1 cellular context compared by ENCODE assay signal in the genomic region with DNA sequence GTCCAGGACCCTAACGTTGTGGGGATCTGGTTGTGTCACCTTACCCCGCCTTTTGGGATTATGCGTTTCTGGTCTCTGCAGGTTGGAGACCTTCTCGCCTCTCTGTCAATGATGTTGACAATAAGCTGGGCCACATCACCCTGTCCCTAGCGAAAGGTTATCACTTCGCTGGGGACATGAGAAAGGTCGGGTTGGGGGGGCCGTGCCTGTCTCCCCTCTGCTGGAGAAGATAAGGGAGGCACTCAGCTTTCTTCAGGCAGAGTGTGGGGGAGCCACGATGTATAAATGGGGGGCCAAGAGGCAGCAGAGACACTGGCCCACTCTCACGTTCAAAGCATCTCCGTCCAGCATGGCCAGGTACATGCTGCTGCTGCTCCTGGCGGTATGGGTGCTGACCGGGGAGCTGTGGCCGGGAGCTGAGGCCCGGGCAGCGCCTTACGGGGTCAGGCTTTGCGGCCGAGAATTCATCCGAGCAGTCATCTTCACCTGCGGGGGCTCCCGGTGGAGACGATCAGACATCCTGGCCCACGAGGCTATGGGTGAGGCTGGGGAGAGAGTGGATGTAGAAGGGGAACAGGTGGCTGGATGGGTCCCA.
TF ChIP-seq lines count a peak whose summit lies in the region.

A gene with protein sequence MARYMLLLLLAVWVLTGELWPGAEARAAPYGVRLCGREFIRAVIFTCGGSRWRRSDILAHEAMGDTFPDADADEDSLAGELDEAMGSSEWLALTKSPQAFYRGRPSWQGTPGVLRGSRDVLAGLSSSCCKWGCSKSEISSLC (plus strand): TSS at position 293 of the 595 bp plus-strand sequence. CDS start 57 bp downstream, at position 350.

TF ChIP-seq in GM12878, 131 proteins besides CTCF, POLR2A, EP300 and RAD21:
- TF ChIP-seq, protein P1, sequence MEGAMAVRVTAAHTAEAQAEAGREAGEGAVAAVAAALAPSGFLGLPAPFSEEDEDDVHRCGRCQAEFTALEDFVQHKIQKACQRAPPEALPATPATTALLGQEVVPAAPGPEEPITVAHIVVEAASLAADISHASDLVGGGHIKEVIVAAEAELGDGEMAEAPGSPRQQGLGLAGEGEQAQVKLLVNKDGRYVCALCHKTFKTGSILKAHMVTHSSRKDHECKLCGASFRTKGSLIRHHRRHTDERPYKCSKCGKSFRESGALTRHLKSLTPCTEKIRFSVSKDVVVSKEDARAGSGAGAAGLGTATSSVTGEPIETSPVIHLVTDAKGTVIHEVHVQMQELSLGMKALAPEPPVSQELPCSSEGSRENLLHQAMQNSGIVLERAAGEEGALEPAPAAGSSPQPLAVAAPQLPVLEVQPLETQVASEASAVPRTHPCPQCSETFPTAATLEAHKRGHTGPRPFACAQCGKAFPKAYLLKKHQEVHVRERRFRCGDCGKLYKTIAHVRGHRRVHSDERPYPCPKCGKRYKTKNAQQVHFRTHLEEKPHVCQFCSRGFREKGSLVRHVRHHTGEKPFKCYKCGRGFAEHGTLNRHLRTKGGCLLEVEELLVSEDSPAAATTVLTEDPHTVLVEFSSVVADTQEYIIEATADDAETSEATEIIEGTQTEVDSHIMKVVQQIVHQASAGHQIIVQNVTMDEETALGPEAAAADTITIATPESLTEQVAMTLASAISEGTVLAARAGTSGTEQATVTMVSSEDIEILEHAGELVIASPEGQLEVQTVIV (IDR thresholded peaks at IDR 0.05; ENCODE audit: borderline replicate concordance, partially characterized antibody): no peak
- no peak for TF ChIP-seq ZNF24 (IDR thresholded peaks at IDR 0.05)
- TF ChIP-seq CEBPB (IDR thresholded peaks at IDR 0.05; ENCODE audit: borderline replicate concordance in 1 of 2, low read depth in 2 of 2, low read length in 2 of 2): no peak
- no peak for TF ChIP-seq RAD51 (IDR thresholded peaks at IDR 0.05)
- no peak for TF ChIP-seq NR2F1 (conservative IDR thresholded peaks at IDR 0.05)
- TF ChIP-seq, protein P2, sequence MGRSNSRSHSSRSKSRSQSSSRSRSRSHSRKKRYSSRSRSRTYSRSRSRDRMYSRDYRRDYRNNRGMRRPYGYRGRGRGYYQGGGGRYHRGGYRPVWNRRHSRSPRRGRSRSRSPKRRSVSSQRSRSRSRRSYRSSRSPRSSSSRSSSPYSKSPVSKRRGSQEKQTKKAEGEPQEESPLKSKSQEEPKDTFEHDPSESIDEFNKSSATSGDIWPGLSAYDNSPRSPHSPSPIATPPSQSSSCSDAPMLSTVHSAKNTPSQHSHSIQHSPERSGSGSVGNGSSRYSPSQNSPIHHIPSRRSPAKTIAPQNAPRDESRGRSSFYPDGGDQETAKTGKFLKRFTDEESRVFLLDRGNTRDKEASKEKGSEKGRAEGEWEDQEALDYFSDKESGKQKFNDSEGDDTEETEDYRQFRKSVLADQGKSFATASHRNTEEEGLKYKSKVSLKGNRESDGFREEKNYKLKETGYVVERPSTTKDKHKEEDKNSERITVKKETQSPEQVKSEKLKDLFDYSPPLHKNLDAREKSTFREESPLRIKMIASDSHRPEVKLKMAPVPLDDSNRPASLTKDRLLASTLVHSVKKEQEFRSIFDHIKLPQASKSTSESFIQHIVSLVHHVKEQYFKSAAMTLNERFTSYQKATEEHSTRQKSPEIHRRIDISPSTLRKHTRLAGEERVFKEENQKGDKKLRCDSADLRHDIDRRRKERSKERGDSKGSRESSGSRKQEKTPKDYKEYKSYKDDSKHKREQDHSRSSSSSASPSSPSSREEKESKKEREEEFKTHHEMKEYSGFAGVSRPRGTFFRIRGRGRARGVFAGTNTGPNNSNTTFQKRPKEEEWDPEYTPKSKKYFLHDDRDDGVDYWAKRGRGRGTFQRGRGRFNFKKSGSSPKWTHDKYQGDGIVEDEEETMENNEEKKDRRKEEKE (IDR thresholded peaks at IDR 0.05): no peak
- TF ChIP-seq BACH1 (IDR thresholded peaks at IDR 0.05; ENCODE audit: borderline replicate concordance): no peak
- TF ChIP-seq SMARCA5 (IDR thresholded peaks at IDR 0.05): no peak
- TF ChIP-seq, protein P3, sequence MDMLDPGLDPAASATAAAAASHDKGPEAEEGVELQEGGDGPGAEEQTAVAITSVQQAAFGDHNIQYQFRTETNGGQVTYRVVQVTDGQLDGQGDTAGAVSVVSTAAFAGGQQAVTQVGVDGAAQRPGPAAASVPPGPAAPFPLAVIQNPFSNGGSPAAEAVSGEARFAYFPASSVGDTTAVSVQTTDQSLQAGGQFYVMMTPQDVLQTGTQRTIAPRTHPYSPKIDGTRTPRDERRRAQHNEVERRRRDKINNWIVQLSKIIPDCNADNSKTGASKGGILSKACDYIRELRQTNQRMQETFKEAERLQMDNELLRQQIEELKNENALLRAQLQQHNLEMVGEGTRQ (IDR thresholded peaks at IDR 0.05; ENCODE audit: borderline replicate concordance, low read depth, low read length): no peak
- no peak for TF ChIP-seq HDAC6 (IDR thresholded peaks at IDR 0.05; ENCODE audit: unreplicated experiment)
- TF ChIP-seq GATAD2B (conservative IDR thresholded peaks at IDR 0.05; ENCODE audit: low read depth): no peak
- TF ChIP-seq IKZF2 (IDR thresholded peaks at IDR 0.05): no peak
- TF ChIP-seq FOS (IDR thresholded peaks at IDR 0.05; ENCODE audit: borderline replicate concordance, extremely low read depth, insufficient read length): no peak
- no peak for TF ChIP-seq MTA3 (IDR thresholded peaks at IDR 0.05; ENCODE audit: borderline replicate concordance, low read length)
- TF ChIP-seq LARP7 (IDR thresholded peaks at IDR 0.05): no peak
- TF ChIP-seq POLR2AphosphoS2 (IDR thresholded peaks at IDR 0.05; ENCODE audit: low read depth, low read length): no peak
- no peak for TF ChIP-seq RBBP5 (conservative IDR thresholded peaks at IDR 0.05)
- TF ChIP-seq, protein P4, sequence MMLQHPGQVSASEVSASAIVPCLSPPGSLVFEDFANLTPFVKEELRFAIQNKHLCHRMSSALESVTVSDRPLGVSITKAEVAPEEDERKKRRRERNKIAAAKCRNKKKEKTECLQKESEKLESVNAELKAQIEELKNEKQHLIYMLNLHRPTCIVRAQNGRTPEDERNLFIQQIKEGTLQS (IDR thresholded peaks at IDR 0.05; ENCODE audit: borderline replicate concordance, extremely low read depth, low read depth, low read length): no peak
- TF ChIP-seq ESRRA (IDR thresholded peaks at IDR 0.05; ENCODE audit: low read length): no peak
